Comparison of ENCODE assay signal across 1 cellular context in the genomic region with DNA sequence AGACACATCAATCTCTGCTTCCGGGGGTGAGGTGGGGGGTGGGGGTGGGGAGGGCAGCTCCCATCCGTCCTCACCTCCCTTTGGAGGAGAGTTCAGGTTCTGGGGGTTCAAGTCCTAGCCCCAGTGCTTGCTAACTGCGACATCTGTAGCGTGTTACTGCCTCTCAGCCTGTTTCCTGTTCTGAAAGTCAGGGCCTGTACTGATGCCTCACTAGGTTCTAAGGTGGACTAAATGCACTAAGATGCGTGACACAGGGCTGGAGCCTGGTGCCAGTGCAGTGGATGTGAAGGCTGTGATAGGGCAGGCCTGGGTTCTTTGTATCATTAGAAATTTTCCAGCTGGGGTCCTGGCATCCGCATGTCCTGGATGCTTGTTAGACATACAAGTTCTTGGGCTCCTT.
TF ChIP-seq lines count a peak whose summit lies in the region.

No MANE protein-coding gene starts in this region.

TF ChIP-seq in K562, 482 proteins besides CTCF, POLR2A, EP300 and RAD21:
- TF ChIP-seq, protein P1, sequence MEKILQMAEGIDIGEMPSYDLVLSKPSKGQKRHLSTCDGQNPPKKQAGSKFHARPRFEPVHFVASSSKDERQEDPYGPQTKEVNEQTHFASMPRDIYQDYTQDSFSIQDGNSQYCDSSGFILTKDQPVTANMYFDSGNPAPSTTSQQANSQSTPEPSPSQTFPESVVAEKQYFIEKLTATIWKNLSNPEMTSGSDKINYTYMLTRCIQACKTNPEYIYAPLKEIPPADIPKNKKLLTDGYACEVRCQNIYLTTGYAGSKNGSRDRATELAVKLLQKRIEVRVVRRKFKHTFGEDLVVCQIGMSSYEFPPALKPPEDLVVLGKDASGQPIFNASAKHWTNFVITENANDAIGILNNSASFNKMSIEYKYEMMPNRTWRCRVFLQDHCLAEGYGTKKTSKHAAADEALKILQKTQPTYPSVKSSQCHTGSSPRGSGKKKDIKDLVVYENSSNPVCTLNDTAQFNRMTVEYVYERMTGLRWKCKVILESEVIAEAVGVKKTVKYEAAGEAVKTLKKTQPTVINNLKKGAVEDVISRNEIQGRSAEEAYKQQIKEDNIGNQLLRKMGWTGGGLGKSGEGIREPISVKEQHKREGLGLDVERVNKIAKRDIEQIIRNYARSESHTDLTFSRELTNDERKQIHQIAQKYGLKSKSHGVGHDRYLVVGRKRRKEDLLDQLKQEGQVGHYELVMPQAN (IDR thresholded peaks at IDR 0.05; ENCODE audit: borderline replicate concordance): no peak
- TF ChIP-seq ZNF766 (CRISPR knock-in tag; conservative IDR thresholded peaks at IDR 0.05) (no peak), MAFK (IDR thresholded peaks at IDR 0.05; ENCODE audit: low read length) (no peak), ZNF280B (CRISPR knock-in tag; IDR thresholded peaks at IDR 0.05) (no peak), TOE1 (IDR thresholded peaks at IDR 0.05; ENCODE audit: borderline replicate concordance) (no peak), TOE1 (CRISPR knock-in tag; IDR thresholded peaks at IDR 0.05; ENCODE audit: borderline replicate concordance, low read depth) (no peak), MTF1 (CRISPR knock-in tag; IDR thresholded peaks at IDR 0.05; ENCODE audit: borderline replicate concordance) (no peak), NR1H2 (CRISPR knock-in tag; IDR thresholded peaks at IDR 0.05) (no peak), ZNF431 (CRISPR knock-in tag; IDR thresholded peaks at IDR 0.05) (no peak)
